Comparison of ENCODE assay signal across 1 cellular context in the genomic region with DNA sequence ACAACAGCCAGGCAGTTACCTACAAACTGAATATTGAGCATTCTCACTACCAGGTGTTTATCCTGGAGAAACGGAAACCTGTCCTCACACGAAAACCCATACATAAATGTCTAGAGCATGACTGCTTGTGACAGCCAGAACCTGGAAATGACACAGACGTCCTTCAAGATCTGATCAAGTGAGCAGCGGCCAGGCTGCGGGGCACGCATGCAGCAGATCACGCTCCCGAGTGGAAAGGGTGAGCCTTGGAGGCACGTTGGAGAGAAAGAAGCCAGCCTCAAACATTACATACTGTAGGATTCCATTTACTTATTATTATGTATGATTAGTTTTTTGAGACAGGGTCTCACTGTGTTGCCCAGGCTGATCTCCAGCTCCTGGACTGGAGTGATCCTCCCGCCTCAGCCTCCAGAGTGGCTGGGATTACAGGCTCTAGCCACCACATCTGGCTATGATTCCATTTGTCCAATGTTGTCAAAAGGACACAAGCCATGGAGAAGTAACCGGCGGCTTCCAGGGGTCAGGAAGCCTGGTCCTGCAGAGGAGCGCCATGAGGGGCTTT.
TF ChIP-seq lines count a peak whose summit lies in the region.

No MANE protein-coding gene starts in this region.

TF ChIP-seq in K562, 482 proteins besides CTCF, POLR2A, EP300 and RAD21:
- TF ChIP-seq, protein P1, sequence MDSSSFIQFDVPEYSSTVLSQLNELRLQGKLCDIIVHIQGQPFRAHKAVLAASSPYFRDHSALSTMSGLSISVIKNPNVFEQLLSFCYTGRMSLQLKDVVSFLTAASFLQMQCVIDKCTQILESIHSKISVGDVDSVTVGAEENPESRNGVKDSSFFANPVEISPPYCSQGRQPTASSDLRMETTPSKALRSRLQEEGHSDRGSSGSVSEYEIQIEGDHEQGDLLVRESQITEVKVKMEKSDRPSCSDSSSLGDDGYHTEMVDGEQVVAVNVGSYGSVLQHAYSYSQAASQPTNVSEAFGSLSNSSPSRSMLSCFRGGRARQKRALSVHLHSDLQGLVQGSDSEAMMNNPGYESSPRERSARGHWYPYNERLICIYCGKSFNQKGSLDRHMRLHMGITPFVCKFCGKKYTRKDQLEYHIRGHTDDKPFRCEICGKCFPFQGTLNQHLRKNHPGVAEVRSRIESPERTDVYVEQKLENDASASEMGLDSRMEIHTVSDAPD (CRISPR knock-in tag; IDR thresholded peaks at IDR 0.05), result no peak
- TF ChIP-seq ZNF121 (CRISPR knock-in tag; conservative IDR thresholded peaks at IDR 0.05), result 0 out of 2 replicates have a peak, but pooled peaks have one; percentile 9
